8 cellular contexts compared by ENCODE assay signal in the genomic region with DNA sequence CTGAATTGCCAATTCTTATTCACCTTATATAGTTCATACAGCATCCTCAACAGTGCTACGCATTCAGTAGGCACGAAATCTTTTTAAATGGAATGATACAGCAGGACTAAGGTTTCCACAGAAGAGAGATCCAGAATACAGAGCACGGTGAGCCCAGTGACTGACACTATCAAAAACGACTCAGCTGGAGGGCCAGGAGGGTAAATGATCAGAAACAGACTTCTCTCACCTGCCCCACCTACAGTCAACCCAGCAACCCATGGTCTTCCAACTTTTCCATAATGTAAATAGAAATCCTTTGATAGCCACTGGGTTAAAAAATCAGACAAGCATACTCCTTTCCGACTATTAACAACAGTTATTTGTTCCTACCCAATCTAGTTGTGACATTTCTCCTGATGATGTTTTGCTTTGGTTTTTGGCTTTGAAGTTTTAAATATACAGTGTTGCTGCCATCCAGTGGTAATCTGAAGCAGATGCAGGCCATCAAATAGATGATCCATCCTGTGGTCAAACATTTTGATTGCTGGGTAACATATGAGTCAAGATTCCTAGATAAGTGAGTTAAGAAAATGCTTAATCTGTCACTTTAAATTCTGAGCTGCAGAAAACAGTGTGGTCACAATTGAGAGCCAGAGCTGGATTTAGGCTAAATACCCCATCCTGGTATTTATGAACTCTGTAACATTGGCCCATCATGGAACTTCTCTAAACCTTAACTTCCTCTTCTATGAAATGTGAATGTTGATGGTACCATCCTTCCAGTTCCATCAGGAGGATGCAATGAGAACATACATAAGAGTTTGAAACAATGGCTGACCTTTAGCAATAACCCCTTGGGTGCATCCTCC. TPM values are rescaled to one million over a fixed set of nuclear protein-coding genes. Genes with fewer than 3 reads are reported as not detected.
DNase-seq lines count a peak whose midpoint lies in the region; ATAC-seq and TF ChIP-seq lines count a peak whose summit lies in the region.

No MANE protein-coding gene starts in this region.

- WGBS in hepatocyte (ENCODE audit: low lambda C conversion rate, missing lambda C conversion rate) = 45% methylated on average over 5 of the region's 5 CpGs
- WGBS in suprapubic skin = 44% methylated on average over 5 of the region's 5 CpGs

- H3K27me3 ChIP-seq in hepatocyte (no peaks in the 10 kb centered on the region), suprapubic skin (no peaks in the 10 kb centered on the region)

- H3K36me3 ChIP-seq in hepatocyte (replicated peaks; ENCODE audit: insufficient read depth, low read depth) = no peaks in the 10 kb centered on the region
- H3K36me3 ChIP-seq in suprapubic skin = no peaks in the 10 kb centered on the region

- TF ChIP-seq CTCF in 22Rv1 (IDR thresholded peaks at IDR 0.05) = peak; percentile 78
- peak; percentile 5 for TF ChIP-seq CTCF in GM12801 (IDR thresholded peaks at IDR 0.05; ENCODE audit: extremely low read depth, insufficient read length)
- peak; percentile 99 for TF ChIP-seq CTCF in hepatocyte (IDR thresholded peaks at IDR 0.05; ENCODE audit: poor library complexity)
- TF ChIP-seq CTCF in suprapubic skin (IDR thresholded peaks at IDR 0.05) = peak; percentile 69 to 93

- peak; percentile 95 for DNase-seq in NCI-H2171 treated with DMSO at 0.1 percent for 48 hours (lab: John Stamatoyannopoulos, UW)
- peak; percentile 63 for DNase-seq in amniotic epithelial cell (ENCODE audit: low read depth)
- peak; percentile 75 for DNase-seq in hepatocyte (ENCODE audit: low spot score)
- no peak for DNase-seq in suprapubic skin (ENCODE audit: low spot score in 2 of 2)
- no peak for DNase-seq in activated CD4-positive, alpha-beta T cell treated with anti-CD3 and anti-CD28 coated beads for 48 hours

- TF ChIP-seq POLR2A in suprapubic skin (IDR thresholded peaks at IDR 0.05) = no peak

- no peaks in the 10 kb centered on the region for H4K20me1 ChIP-seq in hepatocyte (ENCODE audit: insufficient read depth, poor library complexity, severe bottlenecking)

- peak; percentile 59 for ATAC-seq in HG03039 (IDR thresholded peaks at IDR 0.05; ENCODE audit: unreplicated experiment)

- no peaks in the 10 kb centered on the region for H3K4me1 ChIP-seq in hepatocyte (ENCODE audit: insufficient read depth)
- peaks cover 14% of the 10 kb centered on the region for H3K4me1 ChIP-seq in suprapubic skin

- no peak overlapping the region for H3K4me2 ChIP-seq in hepatocyte

- TF ChIP-seq EP300 in suprapubic skin (IDR thresholded peaks at IDR 0.05) = no peak

- H3K9me3 ChIP-seq in hepatocyte (ENCODE audit: low read depth) (no peaks in the 10 kb centered on the region), suprapubic skin (no peaks in the 10 kb centered on the region)

- H3K27ac ChIP-seq in 22Rv1 = no peak overlapping the region
- no peak overlapping the region for H3K27ac ChIP-seq in hepatocyte
- no peak overlapping the region for H3K27ac ChIP-seq in suprapubic skin

- H3K4me3 ChIP-seq in hepatocyte = no peak overlapping the region
- no peak overlapping the region for H3K4me3 ChIP-seq in suprapubic skin

- H3K9me2 ChIP-seq in hepatocyte (replicated peaks; ENCODE audit: insufficient read depth) = no peaks in the 10 kb centered on the region

- no peak overlapping the region for H2AFZ ChIP-seq in hepatocyte

- H3K79me2 ChIP-seq in hepatocyte = no peaks in the 10 kb centered on the region

RNA-seq across cellular contexts. Expression of a gene that starts 42.0 kb away (rescaled TPM):
- total RNA-seq in hepatocyte (not detected in 2 replicates), suprapubic skin (not detected)
- polyA plus RNA-seq in hepatocyte = not detected in 2 replicates

Comparison
In these comparisons a context has a peak if more than half of its experiments do, and no peak if none do; other contexts are left out.
1. CTCF ChIP-seq: peak in every context shown above with its lines; median percentile 99 in hepatocyte; 81 in suprapubic skin; 78 in 22Rv1; 5 in GM12801.
2. DNase-seq: peak in NCI-H2171 treated with DMSO at 0.1 percent for 48 hours (single experiment), amniotic epithelial cell (single experiment) and hepatocyte (single experiment); none in suprapubic skin (0 of 2) and activated CD4-positive, alpha-beta T cell treated with anti-CD3 and anti-CD28 coated beads for 48 hours (single experiment).